Comparison of ENCODE assay signal across 27 cellular contexts in the genomic region with DNA sequence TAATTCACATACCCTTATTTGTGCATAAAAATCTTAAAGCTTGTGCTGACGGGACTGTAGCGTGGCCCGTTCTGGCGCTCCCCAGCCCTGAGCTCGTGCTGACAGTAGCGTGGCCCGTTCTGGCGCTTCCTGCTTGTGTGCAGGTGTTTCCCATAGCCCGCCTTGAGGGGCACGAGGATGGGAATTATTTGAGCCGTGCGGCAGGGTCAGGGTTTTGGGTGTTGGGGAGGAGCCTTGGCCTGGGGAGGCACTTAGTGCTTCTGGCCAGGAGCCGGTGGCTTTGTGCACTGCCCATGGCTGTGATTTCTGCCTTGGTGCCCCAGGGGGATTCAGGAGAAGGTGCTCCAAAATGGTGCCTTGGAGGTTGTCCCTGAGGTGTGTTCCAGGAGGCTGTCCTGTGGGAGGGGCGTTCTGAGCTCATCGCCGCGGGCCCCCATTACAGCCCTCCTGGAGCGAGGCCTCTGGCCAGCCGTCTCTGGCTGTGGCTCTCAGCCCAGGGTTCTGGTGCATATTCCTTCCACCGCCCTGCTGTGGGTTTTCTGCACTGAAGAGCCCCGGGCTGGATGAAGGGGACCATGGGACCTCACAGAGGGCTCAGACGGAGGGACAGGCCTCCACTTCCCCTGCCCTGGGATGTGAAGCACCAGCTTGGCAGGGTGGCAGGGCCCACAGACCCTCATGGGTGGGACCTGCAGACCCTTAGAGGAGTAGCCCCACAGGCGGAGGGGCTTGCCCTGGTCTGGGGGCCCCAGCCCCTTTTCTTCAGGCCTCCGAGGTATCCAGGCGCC. TPM values are rescaled to one million over a fixed set of nuclear protein-coding genes. Genes with fewer than 3 reads are reported as not detected.
DNase-seq lines count a peak whose midpoint lies in the region; ATAC-seq and TF ChIP-seq lines count a peak whose summit lies in the region.
"Had no signal": no experiment of that assay in that cellular context is flagged by ENCODE, and none has a peak within 500 bp of the region (broad histone marks: within the 10 kb centered on the region; RNA-seq: fewer than 3 reads in every experiment).

No MANE protein-coding gene starts in this region.

- H3K36me3 ChIP-seq in BLaER1 = peaks cover 75% of the 10 kb centered on the region
- peaks cover 0 to 23% of the 10 kb centered on the region in 2 donors for H3K36me3 ChIP-seq in gastrocnemius medialis

- in situ Hi-C loops in gastrocnemius medialis (cut with MboI; ENCODE audit: low sequenced_read_pairs in 4 of 4) = loop anchor here (5.0 to 25.0 kb wide), 4 partner anchors 101 to 341 kb away; a partner anchor contains a TSS

- CTCF ChIA-PET in RWPE1 (lab: Yijun Ruan, JAX) = interaction anchor here (0.5 to 5.4 kb wide), 6 partner anchors 13 to 962 kb away, joined by 3 to 57 read pairs (median 4); no protein-coding TSS in a partner anchor

- H3K27me3 Mint-ChIP-seq in stimulated activated naive B cell treated with anti-CD40 and anti-IgM and Interleukin-4, amounts not matched to agents 10 μg/mL and 1 μg/mL and 100 μg/mL, for 72 hours = no peaks in the 10 kb centered on the region
- H3K27me3 Mint-ChIP-seq: B cell; central memory CD8-positive, alpha-beta T cell; stimulated activated naive CD8-positive, alpha-beta T cell treated with anti-CD3 and anti-CD28 coated beads, Interleukin-15, Interleukin-2, amounts not matched to agents 100 ng/mL and 50 ng/mL, for 24 hours had no signal

- H3K36me3 Mint-ChIP-seq in stimulated activated naive B cell treated with anti-CD40 and anti-IgM and Interleukin-4, amounts not matched to agents 10 μg/mL and 1 μg/mL and 100 μg/mL, for 72 hours = peaks cover 31 to 60% of the 10 kb centered on the region in 2 donors

- no peak overlapping the region for H3K4me3 Mint-ChIP-seq in stimulated activated naive B cell treated with anti-CD40 and anti-IgM and Interleukin-4, amounts not matched to agents 10 μg/mL and 1 μg/mL and 100 μg/mL, for 72 hours
- H3K4me3 Mint-ChIP-seq: activated naive CD4-positive, alpha-beta T cell treated with anti-CD3 and anti-CD28 coated beads for 36 hours; B cell; central memory CD8-positive, alpha-beta T cell; stimulated activated naive CD8-positive, alpha-beta T cell treated with anti-CD3 and anti-CD28 coated beads, Interleukin-15, Interleukin-2, amounts not matched to agents 100 ng/mL and 50 ng/mL, for 24 hours; T-helper 1 cell treated with Interleukin-12 subunit alpha and Interleukin-12 subunit beta and Interleukin-4 antibody, amounts not matched to agents 30 μg/mL and 1 μg/mL, for 36 hours had no signal

- H3K4me1 Mint-ChIP-seq in stimulated activated naive B cell treated with anti-CD40 and anti-IgM and Interleukin-4, amounts not matched to agents 10 μg/mL and 1 μg/mL and 100 μg/mL, for 72 hours = peaks cover 46 to 66% of the 10 kb centered on the region in 2 donors

- no peaks in the 10 kb centered on the region for H3K27me3 ChIP-seq in BLaER1
- H3K27me3 ChIP-seq in right cardiac atrium (ENCODE audit: control insufficient read depth, insufficient read depth) = no peaks in the 10 kb centered on the region
- no peaks in the 10 kb centered on the region for H3K27me3 ChIP-seq in gastrocnemius medialis
- H3K27me3 ChIP-seq: dorsolateral prefrontal cortex, esophagus squamous epithelium, foreskin keratinocyte had no signal

- peak overlapping the region; percentile 50 for H3K4me3 ChIP-seq in BLaER1
- H3K4me3 ChIP-seq in right cardiac atrium (ENCODE audit: low read length) = no peak overlapping the region
- no peak overlapping the region for H3K4me3 ChIP-seq in gastrocnemius medialis
- H3K4me3 ChIP-seq: dorsolateral prefrontal cortex, esophagus squamous epithelium, skin epidermis had no signal

- POLR2A ChIA-PET in RWPE1 (lab: Yijun Ruan, JAX; ENCODE audit: low non-redundant PET) = interaction anchor here (0.5 kb wide), 1 partner anchor 477 kb away, joined by 3 read pairs; no protein-coding TSS in a partner anchor

- peak overlapping the region; percentile 53 for H3K9ac ChIP-seq in BLaER1
- H3K9ac ChIP-seq: SK-N-SH had no signal

- intact Hi-C loops in right cardiac atrium (cut with DNase I) = loop anchor here in 2 of 4 donors (5.0 kb wide), 3 partner anchors 181 to 196 kb away; no protein-coding TSS in a partner anchor
- intact Hi-C loops in gastrocnemius medialis (cut with DNase I; ENCODE audit: low total_unique reads) = loop anchor here (1.0 kb wide), 1 partner anchor 185 kb away; no protein-coding TSS in a partner anchor

- no peak for TF ChIP-seq POLR2A in gastrocnemius medialis (IDR thresholded peaks at IDR 0.05)

- H3K9me3 Mint-ChIP-seq in stimulated activated naive B cell treated with anti-CD40 and anti-IgM and Interleukin-4, amounts not matched to agents 10 μg/mL and 1 μg/mL and 100 μg/mL, for 72 hours = no peaks in the 10 kb centered on the region
- H3K9me3 Mint-ChIP-seq: activated naive CD4-positive, alpha-beta T cell treated with anti-CD3 and anti-CD28 coated beads for 36 hours; central memory CD8-positive, alpha-beta T cell; stimulated activated naive CD8-positive, alpha-beta T cell treated with anti-CD3 and anti-CD28 coated beads, Interleukin-15, Interleukin-2, amounts not matched to agents 100 ng/mL and 50 ng/mL, for 24 hours; T-helper 1 cell treated with Interleukin-12 subunit alpha and Interleukin-12 subunit beta and Interleukin-4 antibody, amounts not matched to agents 30 μg/mL and 1 μg/mL, for 36 hours had no signal

- 79% methylated on average over 25 of the region's 25 CpGs for WGBS in right cardiac atrium

- no peak for TF ChIP-seq CTCF in RWPE1 (conservative IDR thresholded peaks at IDR 0.05; ENCODE audit: low read depth)
- no peak for TF ChIP-seq CTCF in gastrocnemius medialis (IDR thresholded peaks at IDR 0.05 in 4 of 5, conservative IDR thresholded peaks at IDR 0.05 in 1 of 5)

- H4K20me1 ChIP-seq in BLaER1 = peaks cover 99% of the 10 kb centered on the region

- ATAC-seq in right cardiac atrium = no peak
- ATAC-seq in gastrocnemius medialis = no peak
- no peak for ATAC-seq in stimulated activated naive B cell treated with anti-CD40 and anti-IgM and Interleukin-4, amounts not matched to agents 10 μg/mL and 1 μg/mL and 100 μg/mL, for 72 hours (replicated peaks)
- ATAC-seq: foreskin keratinocyte had no signal

- H3K27ac Mint-ChIP-seq in stimulated activated naive B cell treated with anti-CD40 and anti-IgM and Interleukin-4, amounts not matched to agents 10 μg/mL and 1 μg/mL and 100 μg/mL, for 72 hours = no peak overlapping the region
- H3K27ac Mint-ChIP-seq: activated naive CD4-positive, alpha-beta T cell treated with anti-CD3 and anti-CD28 coated beads for 36 hours; B cell; stimulated activated naive CD8-positive, alpha-beta T cell treated with anti-CD3 and anti-CD28 coated beads, Interleukin-15, Interleukin-2, amounts not matched to agents 100 ng/mL and 50 ng/mL, for 24 hours; T-helper 1 cell treated with Interleukin-12 subunit alpha and Interleukin-12 subunit beta and Interleukin-4 antibody, amounts not matched to agents 30 μg/mL and 1 μg/mL, for 36 hours had no signal

- peak overlapping the region; percentile 90 for H3K4me2 ChIP-seq in BLaER1
- H3K4me2 ChIP-seq: SK-N-SH had no signal

- H3K9me3 ChIP-seq in BLaER1 (no peaks in the 10 kb centered on the region), right cardiac atrium (ENCODE audit: control insufficient read depth, low read length) (no peaks in the 10 kb centered on the region), gastrocnemius medialis (no peaks in the 10 kb centered on the region)
- H3K9me3 ChIP-seq: esophagus squamous epithelium, SK-N-SH had no signal

- DNase-seq in RWPE1 (ENCODE audit: low spot score) (no peak), right cardiac atrium (peak in 2 of 3 donors; percentile 34 to 54), gastrocnemius medialis (peak in 1 of 2 donors; percentile 25), NCI-H2107 (lab: John Stamatoyannopoulos, UW) (no peak), NCI-H1436 (lab: John Stamatoyannopoulos, UW) (no peak)
- no peak for DNase-seq in stimulated activated naive B cell treated with anti-CD40 and anti-IgM and Interleukin-4, amounts not matched to agents 10 μg/mL and 1 μg/mL and 100 μg/mL, for 72 hours
- DNase-seq in stimulated activated CD4-positive, alpha-beta T cell treated with anti-CD3 and anti-CD28 coated beads, Interleukin-15, amount 100 ng/mL, for 24 hours = no peak
- DNase-seq: activated CD4-positive, alpha-beta T cell treated with anti-CD3 and anti-CD28 coated beads, Interleukin-2, amount 50 U/mL, for 4 hours; activated naive CD4-positive, alpha-beta T cell treated with anti-CD3 and anti-CD28 coated beads for 36 hours; activated T-cell treated with anti-CD3 and anti-CD28 coated beads, Interleukin-2, amount 50 U/mL, for 48 hours; DMS 273 treated with DMSO at 0.1 percent for 48 hours; esophagus squamous epithelium; mesenchymal stem cell; NCI-H1048; NCI-H1694 treated with DMSO at 0.1 percent for 48 hours; NCI-H2171; NCI-H510A; SK-N-SH had no signal

- H3K27ac ChIP-seq in BLaER1 (peak overlapping the region; percentile 74), RWPE1 (peak overlapping the region; percentile 71), right cardiac atrium (ENCODE audit: low read length) (peak overlapping the region; percentile 6), gastrocnemius medialis (peak overlapping the region; percentile 90 to 96 (median 94))
- H3K27ac ChIP-seq: dorsolateral prefrontal cortex, esophagus squamous epithelium, foreskin keratinocyte, skin epidermis had no signal

- H3K4me1 ChIP-seq in BLaER1 (peaks cover 99% of the 10 kb centered on the region), right cardiac atrium (ENCODE audit: control insufficient read depth, insufficient read depth, low read length) (no peaks in the 10 kb centered on the region), gastrocnemius medialis (peaks cover 44 to 53% of the 10 kb centered on the region in 2 donors)
- H3K4me1 ChIP-seq: foreskin keratinocyte had no signal

RNA-seq across cellular contexts. Expression of a gene that starts 6.6 kb away (rescaled TPM):
- total RNA-seq in right cardiac atrium = 10 to 100 TPM; 19.2 to 26.5 (median 24.1) TPM
- 25.1 TPM for polyA plus RNA-seq in right cardiac atrium
- total RNA-seq in gastrocnemius medialis = 10 to 100 TPM; 23.7 to 37.6 (median 25.8) TPM

RNA-seq across cellular contexts. Expression of a gene that starts 25.7 kb away (rescaled TPM):
- total RNA-seq in right cardiac atrium (10 to 100 TPM; 19.1 to 46.5 (median 33.7) TPM), gastrocnemius medialis (10 to 100 TPM; 10.9 to 41.7 (median 27.4) TPM)
- 11.9 TPM for polyA plus RNA-seq in right cardiac atrium
- total RNA-seq: HT-29 had no signal

Comparison
In these comparisons a context has a peak if more than half of its experiments do, and no peak if none do; other contexts are left out.
1. H3K27ac ChIP-seq: peak in every context shown above with its lines; median percentile 94 in gastrocnemius medialis; 74 in BLaER1; 71 in RWPE1; 6 in right cardiac atrium.
2. DNase-seq: peak in right cardiac atrium (2 of 3); none in RWPE1 (single experiment), stimulated activated naive B cell treated with anti-CD40 and anti-IgM and Interleukin-4, amounts not matched to agents 10 μg/mL and 1 μg/mL and 100 μg/mL, for 72 hours (single experiment), NCI-H2107 (single experiment), stimulated activated CD4-positive, alpha-beta T cell treated with anti-CD3 and anti-CD28 coated beads, Interleukin-15, amount 100 ng/mL, for 24 hours (single experiment) and NCI-H1436 (single experiment).